In genomic region chr22:35656284-35656752, GRCh38 we compare ENCODE assay signal across 18 cellular contexts. TPM values are rescaled to one million over a fixed set of nuclear protein-coding genes. Genes with fewer than 3 reads are reported as not detected.
A peak's percentile ranks its signal among the peaks of the same experiment; 100 is the strongest.
DNase-seq lines count a peak whose midpoint lies in the region; FAIRE-seq and TF ChIP-seq lines count a peak whose summit lies in the region.
"Had no signal": no experiment of that assay in that cellular context is flagged by ENCODE, and none has a peak within 500 bp of the region (broad histone marks: within the 10 kb centered on the region; RNA-seq: fewer than 3 reads in every experiment).

No MANE protein-coding gene starts in this region.

- CTCF ChIA-PET in activated naive CD4-positive, alpha-beta T cell treated with anti-CD3 and anti-CD28 coated beads for 36 hours (lab: Charles Lee) = no interaction called here
- CTCF ChIA-PET in H1 (lab: Charles Lee; ENCODE audit: partially characterized antibody) = interaction anchor here (0.9 to 1.3 kb wide), 4 partner anchors 17 to 520 kb away, joined by 3 to 4 read pairs (median 4); no protein-coding TSS in a partner anchor

- no peak for TF ChIP-seq EP300 in H1 (IDR thresholded peaks at IDR 0.05; ENCODE audit: borderline replicate concordance in 1 of 2, low read depth in 2 of 2, low read length in 2 of 2)
- no peak for TF ChIP-seq EP300 in ovary (IDR thresholded peaks at IDR 0.05)

- H2AK5ac ChIP-seq in H1 (ENCODE audit: low read depth, low read length) = no peak overlapping the region

- H3K4me1 ChIP-seq in H1 (replicated peaks in 1 of 4; ENCODE audit: control insufficient read depth in 3 of 4, insufficient read depth in 4 of 4, low read length in 3 of 4) (no peaks in the 10 kb centered on the region), ovary (ENCODE audit: insufficient read depth) (peaks cover under 1% of the 10 kb centered on the region)

- no peak overlapping the region for H3K56ac ChIP-seq in H1 (replicated peaks; ENCODE audit: insufficient read length, low read depth, low read length)

- POLR2A ChIA-PET in H1 (lab: Charles Lee; ENCODE audit: partially characterized antibody) = interaction anchor here (1.4 kb wide), 1 partner anchor 8 kb away, joined by 3 read pairs; the partner anchor contains the start of gene APOL6

- no peak overlapping the region for H3K4me2 ChIP-seq in H1 (ENCODE audit: insufficient read depth in 1 of 2, low read depth in 2 of 2, low read length in 2 of 2)

- no peak overlapping the region for H2AFZ ChIP-seq in H1 (ENCODE audit: low read length)

- WGBS in H1 (ENCODE audit: extremely low coverage in 1 of 2, insufficient coverage in 1 of 2, insufficient read length in 1 of 2, insufficient replicate concordance in 2 of 2, low coverage in 1 of 2, low lambda C conversion rate in 2 of 2, missing lambda C conversion rate in 1 of 2), 2 experiments = 89% methylated on average over 5 of the region's 5 CpGs; no CpG with 5 or more reads in 1 of the 2 experiments
- 86 to 88% methylated on average over 5 of the region's 5 CpGs for WGBS in lower leg skin, 2 donors
- WGBS in ovary, 3 donors = 85 to 88% (median 86%) methylated on average over 5 of the region's 5 CpGs

- no peaks in the 10 kb centered on the region for H3K27me3 Mint-ChIP-seq in activated naive CD4-positive, alpha-beta T cell treated with anti-CD3 and anti-CD28 coated beads for 36 hours (ENCODE audit: low read depth)
- peaks cover 2% of the 10 kb centered on the region for H3K27me3 Mint-ChIP-seq in type B pancreatic cell
- H3K27me3 Mint-ChIP-seq: naive B cell; stimulated activated naive CD8-positive, alpha-beta T cell treated with anti-CD3 and anti-CD28 coated beads, Interleukin-15, amount 100 ng/mL, for 72 hours had no signal

- H3K4me3 ChIP-seq in H1 (ENCODE audit: extremely low read depth in 1 of 4, insufficient read depth in 2 of 4, low read depth in 3 of 4, low read length in 4 of 4) (no peak overlapping the region), lower leg skin (ENCODE audit: low read depth, poor library complexity, severe bottlenecking) (no peak overlapping the region), ovary (no peak overlapping the region)
- H3K4me3 ChIP-seq: cardiac muscle cell had no signal

- no peak overlapping the region for H4K91ac ChIP-seq in H1 (replicated peaks; ENCODE audit: insufficient read length, low read length)

- no peak overlapping the region for H3K23ac ChIP-seq in H1 (ENCODE audit: insufficient read length)

- H3K4me3 Mint-ChIP-seq in activated naive CD4-positive, alpha-beta T cell treated with anti-CD3 and anti-CD28 coated beads for 36 hours = no peak overlapping the region
- H3K4me3 Mint-ChIP-seq in type B pancreatic cell = peak overlapping the region; percentile 10
- H3K4me3 Mint-ChIP-seq: endodermal cell; stimulated activated naive CD8-positive, alpha-beta T cell treated with anti-CD3 and anti-CD28 coated beads, Interleukin-15, amount 100 ng/mL, for 72 hours had no signal

- no peak overlapping the region for H2BK15ac ChIP-seq in H1 (ENCODE audit: low read length)

- no peaks in the 10 kb centered on the region for H4K20me1 ChIP-seq in H1 (replicated peaks in 1 of 2; ENCODE audit: control insufficient read depth in 1 of 2, insufficient read depth in 2 of 2, low read length in 2 of 2)

- H3K27ac ChIP-seq in H1 (ENCODE audit: low read depth, low read length) (no peak overlapping the region), ovary (no peak overlapping the region)
- H3K27ac ChIP-seq: cardiac muscle cell had no signal

- no peak overlapping the region for H3K4ac ChIP-seq in H1 (replicated peaks; ENCODE audit: insufficient read length, low read depth, low read length)

- H2BK5ac ChIP-seq in H1 (ENCODE audit: low read depth, low read length) = no peak overlapping the region

- H3K9me3 ChIP-seq in H1 (ENCODE audit: insufficient read depth in 2 of 2, low read depth in 1 of 2, low read length in 1 of 2) (peaks cover 0 to 5% of the 10 kb centered on the region in 2 experiments; a peak in 1 of 4 replicates), ovary (no peaks in the 10 kb centered on the region)

- H3K14ac ChIP-seq in H1 (ENCODE audit: insufficient read length) = peak overlapping the region; percentile 31

- H3K27ac Mint-ChIP-seq in activated naive CD4-positive, alpha-beta T cell treated with anti-CD3 and anti-CD28 coated beads for 36 hours = peak overlapping the region; percentile 56
- H3K27ac Mint-ChIP-seq in type B pancreatic cell = peak overlapping the region; percentile 42
- H3K27ac Mint-ChIP-seq: endodermal cell, naive B cell had no signal

- H3K9ac ChIP-seq in H1 (replicated peaks in 1 of 4; ENCODE audit: extremely low read depth in 1 of 4, low read depth in 3 of 4, low read length in 3 of 4) = no peak overlapping the region

- peaks cover 10% of the 10 kb centered on the region for H3K9me3 Mint-ChIP-seq in activated naive CD4-positive, alpha-beta T cell treated with anti-CD3 and anti-CD28 coated beads for 36 hours
- no peaks in the 10 kb centered on the region for H3K9me3 Mint-ChIP-seq in type B pancreatic cell
- H3K9me3 Mint-ChIP-seq: naive B cell had no signal

- H3K79me1 ChIP-seq in H1 (ENCODE audit: low read depth, low read length) = no peaks in the 10 kb centered on the region

- no peaks in the 10 kb centered on the region for H3K79me2 ChIP-seq in H1 (ENCODE audit: control insufficient read depth in 1 of 2, insufficient read depth in 2 of 2, low read length in 2 of 2)

- H3K27me3 ChIP-seq in H1 (replicated peaks in 1 of 4; ENCODE audit: control insufficient read depth in 3 of 4, extremely low read depth in 1 of 4, insufficient read depth in 3 of 4, low read length in 3 of 4) (no peaks in the 10 kb centered on the region), ovary (no peaks in the 10 kb centered on the region)
- H3K27me3 ChIP-seq: cardiac muscle cell had no signal

- H4K5ac ChIP-seq in H1 (ENCODE audit: insufficient read length, low read depth, low read length) = no peak overlapping the region

- H3K18ac ChIP-seq in H1 (ENCODE audit: extremely low read depth, low read length) = no peak overlapping the region

- no peak for TF ChIP-seq RAD21 in H1 (IDR thresholded peaks at IDR 0.05 in 1 of 2, conservative IDR thresholded peaks at IDR 0.05 in 1 of 2; ENCODE audit: low read depth in 2 of 2, low read length in 2 of 2)

- H2BK12ac ChIP-seq in H1 (ENCODE audit: low read depth, low read length) = no peak overlapping the region

- intact Hi-C loops in activated naive CD4-positive, alpha-beta T cell treated with anti-CD3 and anti-CD28 coated beads for 36 hours (cut with micrococcal nuclease) = no loop called here
- intact Hi-C loops in lower leg skin (cut with DNase I; ENCODE audit: low total_unique reads) (no loop called here), ovary (cut with DNase I) (no loop called here)

- no peak for TF ChIP-seq POLR2A in H1 (IDR thresholded peaks at IDR 0.05; ENCODE audit: control extremely low read depth in 1 of 2, low read depth in 2 of 2, low read length in 2 of 2)
- no peak for TF ChIP-seq POLR2A in lower leg skin (IDR thresholded peaks at IDR 0.05)
- TF ChIP-seq POLR2A in ovary (IDR thresholded peaks at IDR 0.05) = no peak

- H2BK20ac ChIP-seq in H1 (ENCODE audit: low read length) = no peak overlapping the region

- DNase-seq in activated naive CD4-positive, alpha-beta T cell treated with anti-CD3 and anti-CD28 coated beads for 36 hours = no peak
- DNase-seq in activated naive CD4-positive, alpha-beta T cell treated with Interleukin-2 at 50 U/mL for 16 hours = no peak
- DNase-seq in SK-N-DZ (ENCODE audit: low spot score) (peak; percentile 91), H1 (ENCODE audit: low read depth in 1 of 2, low spot score in 2 of 2) (no peak), type B pancreatic cell (ENCODE audit: extremely low spot score, unreplicated experiment) (no peak), lower leg skin (ENCODE audit: low spot score in 2 of 2) (no peak), GM19238 (ENCODE audit: insufficient read length, low spot score) (no peak), ovary (no peak)
- DNase-seq: activated gamma-delta T cell treated with Interleukin-2 at 50 U/mL for 16 hours; DMS153; endodermal cell; KBM-7; naive B cell; NCI-H1092; NCI-H446 treated with DMSO at 0.1 percent for 48 hours; stimulated activated naive CD8-positive, alpha-beta T cell treated with anti-CD3 and anti-CD28 coated beads, Interleukin-15, amount 100 ng/mL, for 72 hours had no signal

- H3K36me3 ChIP-seq in H1 (ENCODE audit: control insufficient read depth in 2 of 4, insufficient read depth in 4 of 4, low read length in 3 of 4) (no peaks in the 10 kb centered on the region), ovary (no peaks in the 10 kb centered on the region)
- H3K36me3 ChIP-seq: cardiac muscle cell had no signal

- FAIRE-seq in H1 (lab: Jason Lieb, UNC) = no peak
- FAIRE-seq: frontal cortex had no signal

- H3K23me2 ChIP-seq in H1 (ENCODE audit: low read depth, low read length) = no peaks in the 10 kb centered on the region

- H3K4me1 Mint-ChIP-seq in activated naive CD4-positive, alpha-beta T cell treated with anti-CD3 and anti-CD28 coated beads for 36 hours (ENCODE audit: low read depth) = peaks cover 79% of the 10 kb centered on the region
- peaks cover 8% of the 10 kb centered on the region for H3K4me1 Mint-ChIP-seq in type B pancreatic cell (ENCODE audit: unreplicated experiment)
- H3K4me1 Mint-ChIP-seq: endodermal cell had no signal

- no peak for TF ChIP-seq CTCF in H1 (IDR thresholded peaks at IDR 0.05; ENCODE audit: control extremely low read depth in 1 of 3, insufficient read depth in 1 of 3, low read depth in 1 of 3, low read length in 3 of 3)
- TF ChIP-seq CTCF in type B pancreatic cell (conservative IDR thresholded peaks at IDR 0.05) = no peak
- no peak for TF ChIP-seq CTCF in lower leg skin (IDR thresholded peaks at IDR 0.05)
- TF ChIP-seq CTCF in ovary (IDR thresholded peaks at IDR 0.05) = no peak

- peaks cover 83% of the 10 kb centered on the region for H3K36me3 Mint-ChIP-seq in activated naive CD4-positive, alpha-beta T cell treated with anti-CD3 and anti-CD28 coated beads for 36 hours (ENCODE audit: low read depth)
- H3K36me3 Mint-ChIP-seq in type B pancreatic cell = peaks cover 8% of the 10 kb centered on the region

- no peak overlapping the region for H2BK120ac ChIP-seq in H1 (replicated peaks; ENCODE audit: low read depth, low read length)

- H4K8ac ChIP-seq in H1 (ENCODE audit: extremely low read depth, insufficient read depth, low read length) = no peak overlapping the region

RNA-seq across cellular contexts. Expression of gene APOL6, which starts 8.1 kb away (rescaled TPM):
- total RNA-seq in activated naive CD4-positive, alpha-beta T cell treated with anti-CD3 and anti-CD28 coated beads for 36 hours = 10 to 100 TPM; 33.6 to 33.8 TPM
- polyA plus RNA-seq in SK-N-DZ (2014; cell fraction: cytosol; rRNA removed) = 0.03 and 0.14 TPM in 2 replicates
- not detected in 2 replicates for polyA plus RNA-seq in SK-N-DZ (2014; cell fraction: nucleus; rRNA removed)
- total RNA-seq in H1 (2021; fragmentation: NEBNext Ultra II Directional; extraction: Animal tissue kit (Norgen Biotek cat#: 25700)) = 0.13 TPM in 2 replicates
- polyA plus RNA-seq in H1 (2011; rRNA removed) = 0.06 and 0.08 TPM in 2 replicates
- 0.10 TPM for polyA plus RNA-seq in H1 (2011; cell fraction: cytosol; rRNA removed)
- polyA plus RNA-seq in H1 (2011; cell fraction: nucleus; rRNA removed) = 0.09 TPM
- polyA plus RNA-seq in H1 (2012, experiment 1 of 2) = 0.08 to 0.17 TPM (median 0.11 TPM) in 4 replicates
- polyA plus RNA-seq in H1 (2012, experiment 2 of 2) = 0.04 TPM
- polyA plus RNA-seq in H1 (2013, experiment 1 of 2) = 0.10 TPM
- 0.07 TPM for polyA plus RNA-seq in H1 (2013, experiment 2 of 2)
- 0.19 and 0.34 TPM in 2 replicates for polyA minus RNA-seq in H1 (2011; rRNA and poly(A)+ RNA removed)
- 0.22 TPM for polyA minus RNA-seq in H1 (2011; cell fraction: cytosol; rRNA and poly(A)+ RNA removed)
- polyA minus RNA-seq in H1 (2011; cell fraction: nucleus; rRNA and poly(A)+ RNA removed) = 0.60 TPM
- total RNA-seq in type B pancreatic cell (ENCODE audit: low replicate concordance) = 9.0 and 13.4 TPM in 2 replicates
- total RNA-seq in lower leg skin = 1 to 10 TPM; 3.0 to 3.9 (median 3.8) TPM
- total RNA-seq in ovary = 10 to 100 TPM; 11.1 to 34.1 (median 21.4) TPM
- 10 to 100 TPM; 12.6 to 18.6 TPM for polyA plus RNA-seq in ovary
- total RNA-seq: cardiac muscle cell, endodermal cell had no signal

RNA-seq across cellular contexts. Expression of gene MB, which starts 39.2 kb away (rescaled TPM):
- not detected for total RNA-seq in activated naive CD4-positive, alpha-beta T cell treated with anti-CD3 and anti-CD28 coated beads for 36 hours
- 0.34 TPM in 1 of 2 replicates, not detected in the other for polyA plus RNA-seq in SK-N-DZ (2014; cell fraction: cytosol; rRNA removed)
- not detected in 2 replicates for polyA plus RNA-seq in SK-N-DZ (2014; cell fraction: nucleus; rRNA removed)
- total RNA-seq in H1 (2021; fragmentation: NEBNext Ultra II Directional; extraction: Animal tissue kit (Norgen Biotek cat#: 25700)) = not detected in 2 replicates
- 1.5 and 1.7 TPM in 2 replicates for polyA plus RNA-seq in H1 (2011; rRNA removed)
- polyA plus RNA-seq in H1 (2011; cell fraction: cytosol; rRNA removed) = 1.6 TPM
- polyA plus RNA-seq in H1 (2011; cell fraction: nucleus; rRNA removed) = 1.5 TPM
- 0.31 to 1.7 TPM (median 1.2 TPM) in 4 replicates for polyA plus RNA-seq in H1 (2012, experiment 1 of 2)
- 0.24 TPM for polyA plus RNA-seq in H1 (2012, experiment 2 of 2)
- polyA plus RNA-seq in H1 (2013, experiment 1 of 2) = 0.10 TPM
- polyA plus RNA-seq in H1 (2013, experiment 2 of 2) = 0.11 TPM
- 0.63 TPM in 1 of 2 replicates, not detected in the other for polyA minus RNA-seq in H1 (2011; rRNA and poly(A)+ RNA removed)
- polyA minus RNA-seq in H1 (2011; cell fraction: cytosol; rRNA and poly(A)+ RNA removed) = not detected
- not detected for polyA minus RNA-seq in H1 (2011; cell fraction: nucleus; rRNA and poly(A)+ RNA removed)
- total RNA-seq in type B pancreatic cell (ENCODE audit: low replicate concordance) = 0.36 and 0.48 TPM in 2 replicates
- total RNA-seq in lower leg skin = 10 to 100 TPM in 2 of 4 donors, 1 to 10 TPM in 2; 2.2 to 23.4 (median 9.6) TPM
- total RNA-seq in ovary = 1 to 10 TPM in 4 of 7 donors, not detected in 3; 1.3 to 3.0 (median 1.7) TPM
- polyA plus RNA-seq in ovary = 1 to 10 TPM; 1.7 to 2.6 TPM
- total RNA-seq: frontal cortex had no signal
